Comparison of ENCODE assay signal across 29 cellular contexts in the genomic region with DNA sequence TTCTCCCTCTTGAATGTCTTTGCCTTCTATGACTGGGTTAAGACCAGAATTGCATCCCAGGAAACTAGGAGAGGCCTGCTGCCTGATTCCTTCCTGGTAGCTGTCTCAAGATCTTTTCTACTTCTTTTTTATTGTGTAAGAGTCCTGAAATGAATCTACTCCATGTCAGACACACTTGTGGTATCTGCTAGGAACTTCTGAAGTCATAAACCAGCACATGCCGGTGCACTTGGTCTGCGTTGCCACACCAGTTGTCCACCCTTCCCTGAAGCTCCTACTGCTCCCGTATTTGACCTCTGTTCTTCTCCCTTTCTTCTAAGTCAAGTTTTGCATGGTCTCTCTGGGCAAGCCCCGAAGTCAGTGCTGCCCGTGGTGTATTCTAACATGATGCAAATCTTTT.
"Had no signal": no experiment of that assay in that cellular context is flagged by ENCODE, and none has a peak within 500 bp of the region (broad histone marks: within the 10 kb centered on the region; RNA-seq: fewer than 3 reads in every experiment).

No MANE protein-coding gene starts in this region.

- H3K4me3 ChIP-seq: dorsolateral prefrontal cortex, esophagus muscularis mucosa, gastroesophageal sphincter, heart left ventricle, hepatocyte, lung, mucosa of descending colon, ovary, psoas muscle, sigmoid colon, suprapubic skin, transverse colon, upper lobe of right lung, vagina had no signal

- H3K4me1 Mint-ChIP-seq: naive B cell; stimulated activated memory B cell treated with anti-CD40 and anti-IgM and Interleukin-4, amounts not matched to agents 10 μg/mL and 1 μg/mL and 100 μg/mL, for 72 hours had no signal

- H3K27ac Mint-ChIP-seq: mesothelial cell of epicardium; natural killer cell treated with Interleukin-12 subunit alpha and Interleukin-12 subunit beta and Interleukin-15 and Interleukin-18, amount 100 ng/mL, for 72 hours; stimulated activated memory B cell treated with anti-CD40 and anti-IgM and Interleukin-4, amounts not matched to agents 10 μg/mL and 1 μg/mL and 100 μg/mL, for 72 hours; stimulated activated naive CD8-positive, alpha-beta T cell treated with anti-CD3 and anti-CD28 coated beads, Interleukin-15, Interleukin-2, amounts not matched to agents 100 ng/mL and 50 ng/mL, for 24 hours had no signal

- ATAC-seq: gastroesophageal sphincter; heart left ventricle; left lobe of liver; mucosa of descending colon; psoas muscle; right cardiac atrium; stimulated activated memory B cell treated with anti-CD40 and anti-IgM and Interleukin-4, amounts not matched to agents 10 μg/mL and 1 μg/mL and 100 μg/mL, for 72 hours; upper lobe of right lung had no signal

- H3K27ac ChIP-seq: dorsolateral prefrontal cortex, esophagus muscularis mucosa, gastroesophageal sphincter, heart left ventricle, hepatocyte, ovary, psoas muscle, sigmoid colon, suprapubic skin, transverse colon, upper lobe of right lung, vagina had no signal

- H2AFZ ChIP-seq: hepatocyte had no signal

- H3K36me3 Mint-ChIP-seq: mesothelial cell of epicardium; naive B cell; natural killer cell treated with Interleukin-12 subunit alpha and Interleukin-12 subunit beta and Interleukin-15 and Interleukin-18, amount 100 ng/mL, for 72 hours had no signal

- H3K9me3 ChIP-seq: esophagus muscularis mucosa, gastroesophageal sphincter, heart left ventricle, mucosa of descending colon, ovary, psoas muscle, sigmoid colon, suprapubic skin, transverse colon, upper lobe of right lung, vagina had no signal

- H3K4me2 ChIP-seq: hepatocyte had no signal

- H3K9me3 Mint-ChIP-seq: natural killer cell treated with Interleukin-12 subunit alpha and Interleukin-12 subunit beta and Interleukin-15 and Interleukin-18, amount 100 ng/mL, for 72 hours; stimulated activated naive CD8-positive, alpha-beta T cell treated with anti-CD3 and anti-CD28 coated beads, Interleukin-15, Interleukin-2, amounts not matched to agents 100 ng/mL and 50 ng/mL, for 24 hours had no signal

- H3K4me3 Mint-ChIP-seq: mesothelial cell of epicardium; naive B cell; natural killer cell treated with Interleukin-12 subunit alpha and Interleukin-12 subunit beta and Interleukin-15 and Interleukin-18, amount 100 ng/mL, for 72 hours; stimulated activated memory B cell treated with anti-CD40 and anti-IgM and Interleukin-4, amounts not matched to agents 10 μg/mL and 1 μg/mL and 100 μg/mL, for 72 hours; stimulated activated naive CD8-positive, alpha-beta T cell treated with anti-CD3 and anti-CD28 coated beads, Interleukin-15, Interleukin-2, amounts not matched to agents 100 ng/mL and 50 ng/mL, for 24 hours had no signal

- H3K4me1 ChIP-seq: esophagus muscularis mucosa, gastroesophageal sphincter, heart left ventricle, psoas muscle, sigmoid colon, suprapubic skin, transverse colon, upper lobe of right lung, vagina had no signal

- DNase-seq: dorsolateral prefrontal cortex; effector CD4-positive, alpha-beta T cell; heart left ventricle; kidney; mesenchymal stem cell; mucosa of descending colon; naive B cell; occipital lobe; ovary; posterior cingulate gyrus; psoas muscle; right cardiac atrium; sigmoid colon; stimulated activated CD4-positive, alpha-beta T cell treated with anti-CD3 and anti-CD28 coated beads, Interleukin-2, amount 100 ng/mL, for 24 hours; transverse colon; upper lobe of right lung had no signal

- FAIRE-seq: colon, kidney had no signal

- H3K27me3 ChIP-seq: dorsolateral prefrontal cortex, esophagus muscularis mucosa, foreskin keratinocyte, gastroesophageal sphincter, heart left ventricle, hepatocyte, ovary, sigmoid colon, suprapubic skin, transverse colon, upper lobe of right lung, vagina had no signal

- H3K79me2 ChIP-seq: hepatocyte had no signal

- H3K36me3 ChIP-seq: esophagus muscularis mucosa, gastroesophageal sphincter, heart left ventricle, ovary, sigmoid colon, suprapubic skin, transverse colon, upper lobe of right lung, vagina had no signal
